Comparison of ENCODE assay signal across 8 cellular contexts in genomic region chr6:70667711-70668498, GRCh38. TPM values are rescaled to one million over a fixed set of nuclear protein-coding genes. Genes with fewer than 3 reads are reported as not detected.
DNase-seq lines count a peak whose midpoint lies in the region; ATAC-seq and TF ChIP-seq lines count a peak whose summit lies in the region.

SMAP1 (plus strand) TSS chr6:70667883; CDS start chr6:70668024, 141 bp downstream.

- peak within 1 kb of the TSS; percentile 87 for H3K4me3 ChIP-seq in CD8-positive, alpha-beta T cell (ENCODE audit: low read depth, low read length)
- H3K4me3 ChIP-seq in lower lobe of right lung, result peak within 1 kb of the TSS; percentile 94

- H3K27me3 ChIP-seq in CD8-positive, alpha-beta T cell (ENCODE audit: insufficient read depth, low read length), result no peaks in the 10 kb centered on the region
- no peaks in the 10 kb centered on the region for H3K27me3 ChIP-seq in lower lobe of right lung (ENCODE audit: low read depth)

- H3K9me3 ChIP-seq in CD8-positive, alpha-beta T cell (ENCODE audit: low read length), result no peaks in the 10 kb centered on the region
- no peaks in the 10 kb centered on the region for H3K9me3 ChIP-seq in lower lobe of right lung

- peak within 1 kb of the TSS; percentile 90 for H3K4me3 Mint-ChIP-seq in CD8-positive, alpha-beta T cell
- peak within 1 kb of the TSS; percentile 86 for H3K4me3 Mint-ChIP-seq in activated CD8-positive, alpha-beta T cell treated with anti-CD3 and anti-CD28 coated beads, Interleukin-2, amount 10 ng/mL, durations not matched to agents 7 days and 5 days

- no peaks in the 10 kb centered on the region for H3K9me3 Mint-ChIP-seq in CD8-positive, alpha-beta T cell
- no peaks in the 10 kb centered on the region for H3K9me3 Mint-ChIP-seq in activated CD8-positive, alpha-beta T cell treated with anti-CD3 and anti-CD28 coated beads, Interleukin-2, amount 10 ng/mL, durations not matched to agents 7 days and 5 days (ENCODE audit: insufficient read depth)

- intact Hi-C loops in CD8-positive, alpha-beta T cell (cut with DNase I, micrococcal nuclease), result loop anchor here (1.0 to 10.0 kb wide), 8 partner anchors 19 to 872 kb away; partner anchors contain the start of genes FAM135A (in 2 of the 2), OGFRL1 (in 2 of the 2), SDHAF4 (in 2 of the 2) and LMBRD1 (in 1 of the 2)
- intact Hi-C loops in lower lobe of right lung (cut with DNase I), result no loop called here

- peaks cover 4% of the 10 kb centered on the region for H3K36me3 Mint-ChIP-seq in CD8-positive, alpha-beta T cell
- H3K36me3 Mint-ChIP-seq in activated CD8-positive, alpha-beta T cell treated with anti-CD3 and anti-CD28 coated beads, Interleukin-2, amount 10 ng/mL, durations not matched to agents 7 days and 5 days (ENCODE audit: low read depth), result peaks cover 27% of the 10 kb centered on the region

- peaks cover 39% of the 10 kb centered on the region for H3K4me1 ChIP-seq in CD8-positive, alpha-beta T cell (ENCODE audit: insufficient read depth, low read length)
- peaks cover 35% of the 10 kb centered on the region for H3K4me1 ChIP-seq in lower lobe of right lung

- H3K4me1 Mint-ChIP-seq in CD8-positive, alpha-beta T cell (ENCODE audit: low read depth), result peaks cover 53% of the 10 kb centered on the region
- H3K4me1 Mint-ChIP-seq in activated CD8-positive, alpha-beta T cell treated with anti-CD3 and anti-CD28 coated beads, Interleukin-2, amount 10 ng/mL, durations not matched to agents 7 days and 5 days (ENCODE audit: low read depth), result peaks cover 46% of the 10 kb centered on the region

- POLR2A ChIA-PET in CD8-positive, alpha-beta T cell (lab: Charles Lee), result interaction anchor here (0.6 to 2.4 kb wide), 7 partner anchors 10 to 620 kb away, joined by 3 to 14 read pairs (median 4); partner anchors contain the start of genes FAM135A and SDHAF4
- POLR2A ChIA-PET in activated CD8-positive, alpha-beta T cell treated with anti-CD3 and anti-CD28 coated beads, Interleukin-2, amount 10 ng/mL, durations not matched to agents 7 days and 5 days (lab: Charles Lee), result interaction anchor here (0.7 to 3.2 kb wide), 9 partner anchors 10 to 255 kb away, joined by 3 to 40 read pairs (median 5); partner anchors contain the start of gene SDHAF4

- H3K27me3 Mint-ChIP-seq in CD8-positive, alpha-beta T cell (ENCODE audit: low read depth), result no peaks in the 10 kb centered on the region
- H3K27me3 Mint-ChIP-seq in activated CD8-positive, alpha-beta T cell treated with anti-CD3 and anti-CD28 coated beads, Interleukin-2, amount 10 ng/mL, durations not matched to agents 7 days and 5 days (ENCODE audit: low read depth), result no peaks in the 10 kb centered on the region

- H3K36me3 ChIP-seq in CD8-positive, alpha-beta T cell (ENCODE audit: insufficient read depth, low read length), result no peaks in the 10 kb centered on the region
- H3K36me3 ChIP-seq in lower lobe of right lung, result no peaks in the 10 kb centered on the region

- DNase-seq in CD8-positive, alpha-beta T cell, result peak; percentile 79 to 97 (median 92)
- DNase-seq in NCI-H82 treated with DMSO at 0.1 percent for 48 hours (lab: John Stamatoyannopoulos, UW; ENCODE audit: unreplicated experiment) (peak; percentile 62), ecto neural progenitor cell (ENCODE audit: low spot score) (peak; percentile 95), lower lobe of right lung (peak; percentile 97)
- peak; percentile 94 for DNase-seq in activated CD8-positive, alpha-beta T cell treated with anti-CD3 and anti-CD28 coated beads, Interleukin-2, amount 10 ng/mL, durations not matched to agents 7 days and 5 days
- DNase-seq in stimulated activated CD4-positive, alpha-beta T cell treated with anti-CD3 and anti-CD28 coated beads, TNF-alpha, amount 100 ng/mL, for 1 hour (ENCODE audit: low read depth in 3 of 3, low spot score in 1 of 3), result peak; percentile 87 to 92 (median 87)

- peak; percentile 91 for ATAC-seq in CD8-positive, alpha-beta T cell
- ATAC-seq in GM19452 (IDR thresholded peaks at IDR 0.05; ENCODE audit: unreplicated experiment) (peak; percentile 94), HG03575 (IDR thresholded peaks at IDR 0.05; ENCODE audit: extremely low read depth, insufficient number of reproducible peaks, low FRiP score, unreplicated experiment) (peak; percentile 42), lower lobe of right lung (peak; percentile 99)
- ATAC-seq in activated CD8-positive, alpha-beta T cell treated with anti-CD3 and anti-CD28 coated beads, Interleukin-2, amount 10 ng/mL, durations not matched to agents 7 days and 5 days, result peak; percentile 94

- CTCF ChIA-PET in CD8-positive, alpha-beta T cell (lab: Charles Lee), result interaction anchor here (1.2 to 2.8 kb wide), 3 partner anchors 19 to 255 kb away, joined by 3 to 15 read pairs (median 4); partner anchors contain the start of gene FAM135A
- CTCF ChIA-PET in activated CD8-positive, alpha-beta T cell treated with anti-CD3 and anti-CD28 coated beads, Interleukin-2, amount 10 ng/mL, durations not matched to agents 7 days and 5 days (lab: Charles Lee), result interaction anchor here (0.6 to 2.8 kb wide), 9 partner anchors 10 to 147 kb away, joined by 3 to 23 read pairs (median 4); partner anchors contain the start of gene SDHAF4

- H3K27ac ChIP-seq in CD8-positive, alpha-beta T cell (ENCODE audit: low read depth, low read length), result peak within 1 kb of the TSS; percentile 53
- H3K27ac ChIP-seq in lower lobe of right lung, result peak within 1 kb of the TSS; percentile 94

- no peak for TF ChIP-seq CTCF in CD8-positive, alpha-beta T cell (IDR thresholded peaks at IDR 0.05)
- TF ChIP-seq CTCF in lower lobe of right lung (IDR thresholded peaks at IDR 0.05), result no peak

- peak within 1 kb of the TSS; percentile 92 for H3K27ac Mint-ChIP-seq in CD8-positive, alpha-beta T cell
- H3K27ac Mint-ChIP-seq in activated CD8-positive, alpha-beta T cell treated with anti-CD3 and anti-CD28 coated beads, Interleukin-2, amount 10 ng/mL, durations not matched to agents 7 days and 5 days, result peak within 1 kb of the TSS; percentile 75

RNA-seq across cellular contexts. Expression of gene SMAP1, which starts in this region (rescaled TPM):
- total RNA-seq in CD8-positive, alpha-beta T cell, result 10 to 100 TPM; 21.2 to 21.8 TPM
- total RNA-seq in activated CD8-positive, alpha-beta T cell treated with anti-CD3 and anti-CD28 coated beads, Interleukin-2, amount 10 ng/mL, durations not matched to agents 7 days and 5 days, result 10 to 100 TPM; 36.3 to 38.7 TPM
- total RNA-seq in lower lobe of right lung, result 21.7 TPM

Comparison
In these comparisons a context has a peak if more than half of its experiments do, and no peak if none do; other contexts are left out.
1. Peak in every context shown above with its lines: DNase-seq, ATAC-seq, H3K4me3 ChIP-seq and H3K27ac ChIP-seq.
2. ATAC-seq: peak in every context shown above with its lines; median percentile 99 in lower lobe of right lung; 94 in GM19452; 94 in activated CD8-positive, alpha-beta T cell treated with anti-CD3 and anti-CD28 coated beads, Interleukin-2, amount 10 ng/mL, durations not matched to agents 7 days and 5 days; 91 in CD8-positive, alpha-beta T cell; 42 in HG03575.